ENCODE assay signal across 24 cellular contexts in the genomic region with DNA sequence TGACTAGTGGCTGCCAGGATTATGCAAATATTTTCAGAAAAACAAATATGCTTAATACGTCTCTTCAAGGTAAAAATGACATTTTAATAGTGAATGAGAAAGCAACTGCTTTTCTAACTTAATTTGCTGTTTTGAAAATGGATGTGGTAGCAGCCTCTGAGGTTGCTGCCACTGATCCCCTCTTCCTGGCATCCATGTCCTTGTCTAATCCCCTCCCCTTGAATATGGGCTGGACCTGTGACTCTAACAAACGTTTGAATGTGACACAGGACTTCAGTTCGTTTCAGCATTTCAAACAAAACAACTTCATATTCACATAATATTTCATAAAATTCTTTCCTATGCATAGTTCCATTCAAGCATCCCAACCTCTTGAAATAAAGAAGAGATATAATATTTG.
"Had no signal": no experiment of that assay in that cellular context is flagged by ENCODE, and none has a peak within 500 bp of the region (broad histone marks: within the 10 kb centered on the region; RNA-seq: fewer than 3 reads in every experiment).

No MANE protein-coding gene starts in this region.

- H3K27me3 ChIP-seq: MG63 had no signal

- H3K9me3 ChIP-seq: MG63 had no signal

- DNase-seq: activated B cell treated with CpG ODN at 0.5 μM for 24 hours; activated CD4-positive, alpha-beta T cell treated with anti-CD3 and anti-CD28 coated beads for 1 hour; activated CD4-positive, alpha-beta T cell treated with anti-CD3 and anti-CD28 coated beads, Interleukin-2, amount 10 ng/mL, durations not matched to agents 24 days and 14 days; activated CD4-positive, alpha-beta T cell treated with anti-CD3 and anti-CD28 coated beads, Interleukin-2, amount 50 U/mL, for 48 hours; activated CD8-positive, alpha-beta memory T cell treated with anti-CD3 and anti-CD28 coated beads for 24 hours; activated effector memory CD4-positive, alpha-beta T cell treated with anti-CD3 and anti-CD28 coated beads, Interleukin-2, amount 50 U/mL, for 16 hours; activated naive CD4-positive, alpha-beta T cell treated with Interleukin-2 at 50 U/mL for 16 hours; activated naive CD8-positive, alpha-beta T cell treated with anti-CD3 and anti-CD28 coated beads, Interleukin-2, amount 50 U/mL, for 24 hours; activated T-cell treated with anti-CD3 and anti-CD28 coated beads, Interleukin-2, amount 50 U/mL, for 4 hours; amniotic stem cell; MG63; MV-4-11; NCI-H1105; NCI-H1436; NCI-H187; NCI-H2081; NCI-H446; NCI-H524; NCI-H748 treated with DMSO at 0.1 percent for 48 hours; RPMI8226; SHP77 treated with DMSO at 0.1 percent for 48 hours; T-helper 17 cell; T-helper 9 cell had no signal

- H3K4me3 ChIP-seq: MG63 had no signal

- ATAC-seq: activated naive CD4-positive, alpha-beta T cell treated with anti-CD3 and anti-CD28 coated beads, Interleukin-2, amount 50 U/mL, for 72 hours; activated naive CD8-positive, alpha-beta T cell treated with anti-CD3 and anti-CD28 coated beads, Interleukin-2, amount 50 U/mL, for 24 hours; activated T-cell treated with anti-CD3 and anti-CD28 coated beads, Interleukin-2, amount 50 U/mL, for 4 hours; T-helper 17 cell had no signal
